In the genomic region with DNA sequence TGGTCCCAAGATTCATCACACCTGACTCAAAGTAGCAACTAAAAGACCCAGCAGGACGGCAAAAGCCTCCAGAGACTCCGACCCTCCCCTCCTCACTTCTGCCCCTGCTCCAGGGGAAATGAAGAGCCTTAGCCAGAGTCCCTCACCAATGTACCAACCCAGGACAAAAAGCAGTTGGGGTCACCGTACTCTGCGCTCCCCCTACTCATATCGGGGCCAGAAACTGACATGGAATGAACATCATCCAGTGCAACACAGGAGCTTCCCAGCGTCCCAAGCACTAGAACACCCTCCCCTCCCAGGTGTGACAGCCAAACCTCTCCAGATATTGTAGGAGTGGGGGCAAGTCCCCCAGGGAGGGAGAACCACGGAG, we compare ENCODE assay signal across 1 cellular context.
TF ChIP-seq lines count a peak whose summit lies in the region.

No MANE protein-coding gene starts in this region.

TF ChIP-seq in liver, 16 proteins besides CTCF, POLR2A, EP300 and RAD21 (continued from another document):
- TF ChIP-seq, protein P1, sequence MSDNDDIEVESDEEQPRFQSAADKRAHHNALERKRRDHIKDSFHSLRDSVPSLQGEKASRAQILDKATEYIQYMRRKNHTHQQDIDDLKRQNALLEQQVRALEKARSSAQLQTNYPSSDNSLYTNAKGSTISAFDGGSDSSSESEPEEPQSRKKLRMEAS (IDR thresholded peaks at IDR 0.05), result no peak
- TF ChIP-seq HNF4G (IDR thresholded peaks at IDR 0.05) (no peak), FOXA2 (IDR thresholded peaks at IDR 0.05) (no peak)
TF ChIP-seq in liver: peak in this region for 0.
